Comparison of ENCODE assay signal across 8 cellular contexts in the genomic region with DNA sequence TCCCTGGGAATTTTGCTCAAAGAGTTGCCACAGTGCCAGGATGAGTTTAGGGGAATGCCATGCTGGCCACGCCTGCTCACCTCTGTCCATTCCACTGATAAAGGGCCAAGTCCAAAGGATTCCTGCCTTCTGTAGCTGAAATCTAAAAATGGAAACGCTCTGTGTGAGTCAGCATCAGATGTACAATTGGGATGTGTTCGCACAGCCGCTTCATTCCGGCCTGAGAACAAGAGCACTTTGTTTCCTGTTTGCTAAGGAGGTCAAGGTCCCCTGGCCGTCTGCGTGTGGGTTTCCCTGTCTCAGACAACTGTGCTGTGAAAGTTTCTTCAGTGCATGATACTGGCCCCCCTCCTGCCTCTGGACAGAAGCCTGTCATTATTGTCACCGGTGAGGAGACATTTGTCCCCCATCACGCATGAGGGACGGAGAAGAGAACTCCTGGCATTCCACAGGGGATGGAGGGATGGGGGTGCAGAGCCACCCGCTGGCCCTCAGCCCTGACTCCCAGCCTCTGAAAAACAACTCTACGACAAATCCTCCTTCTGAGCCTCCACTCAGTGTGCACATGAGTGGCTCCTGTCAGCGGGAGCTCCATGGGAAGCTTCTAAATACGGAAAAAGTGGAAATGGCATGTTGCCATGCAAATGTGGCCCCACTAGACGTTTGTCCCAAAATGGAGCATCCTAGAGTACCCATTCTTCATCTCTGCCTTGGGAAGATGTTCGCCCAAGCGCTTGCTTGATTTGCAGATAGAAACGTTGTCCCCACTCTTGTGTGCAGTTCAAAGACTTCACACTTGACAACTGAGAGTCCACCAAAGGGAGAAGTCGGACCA.
DNase-seq lines count a peak whose midpoint lies in the region; ATAC-seq, FAIRE-seq and TF ChIP-seq lines count a peak whose summit lies in the region.
"Had no signal": no experiment of that assay in that cellular context is flagged by ENCODE, and none has a peak within 500 bp of the region (broad histone marks: within the 10 kb centered on the region; RNA-seq: fewer than 3 reads in every experiment).

No MANE protein-coding gene starts in this region.

- no peaks in the 10 kb centered on the region for H4K20me1 ChIP-seq in osteoblast (ENCODE audit: insufficient read depth, low read length)

- H3K4me3 ChIP-seq in SJCRH30 (no peak overlapping the region), fibroblast of mammary gland (ENCODE audit: control insufficient read depth, low read depth, low read length) (no peak overlapping the region), mucosa of descending colon (no peak overlapping the region), osteoblast (ENCODE audit: insufficient read depth, low read length) (no peak overlapping the region)

- H3K79me2 ChIP-seq in osteoblast (ENCODE audit: insufficient read depth, low read length) = no peaks in the 10 kb centered on the region

- DNase-seq in SJCRH30 = peak; percentile 90 to 93
- peak; percentile 36 for DNase-seq in fibroblast of mammary gland (ENCODE audit: low read depth)
- peak; percentile 62 to 75 (median 66) for DNase-seq in mucosa of descending colon
- DNase-seq in urothelium cell line (ENCODE audit: low spot score) = peak; percentile 80
- no peak for DNase-seq in SIG-M5 treated with dmso at 0.1 percent for 504 hours (lab: John Stamatoyannopoulos, UW; ENCODE audit: unreplicated experiment)
- DNase-seq in osteoblast (ENCODE audit: insufficient read length, low spot score, missing footprints) = no peak
- DNase-seq: activated T-cell treated with anti-CD3 and anti-CD28 coated beads, Interleukin-2, amount 50 U/mL, for 1 hour had no signal

- H3K27me3 ChIP-seq in SJCRH30 (no peaks in the 10 kb centered on the region), osteoblast (ENCODE audit: insufficient read depth, low read length) (no peaks in the 10 kb centered on the region)

- peaks cover 16% of the 10 kb centered on the region for H3K4me1 ChIP-seq in SJCRH30
- peaks cover 10% of the 10 kb centered on the region for H3K4me1 ChIP-seq in mucosa of descending colon (ENCODE audit: low read depth)
- H3K4me1 ChIP-seq in osteoblast (ENCODE audit: insufficient read depth, low read length) = no peaks in the 10 kb centered on the region

- FAIRE-seq in urothelium cell line (lab: Jason Lieb, UNC) = peak; percentile 66

- H2AFZ ChIP-seq in osteoblast (ENCODE audit: low read length) = no peak overlapping the region

- intact Hi-C loops in mucosa of descending colon (cut with DNase I, micrococcal nuclease) = no loop called here

- H3K36me3 ChIP-seq in SJCRH30 (no peaks in the 10 kb centered on the region), mucosa of descending colon (ENCODE audit: low read depth) (no peaks in the 10 kb centered on the region), osteoblast (ENCODE audit: insufficient read depth, low read length) (no peaks in the 10 kb centered on the region)

- TF ChIP-seq CTCF in fibroblast of mammary gland (conservative IDR thresholded peaks at IDR 0.05; ENCODE audit: control insufficient read depth, insufficient read depth, low read depth, low read length) (no peak), mucosa of descending colon (IDR thresholded peaks at IDR 0.05) (no peak), osteoblast (IDR thresholded peaks at IDR 0.05; ENCODE audit: extremely low read depth, low read depth, low read length) (no peak)

- H3K27ac ChIP-seq in SJCRH30 (peak overlapping the region; percentile 70), osteoblast (ENCODE audit: low read depth, low read length) (no peak overlapping the region)

- H3K4me2 ChIP-seq in osteoblast (ENCODE audit: insufficient read depth, low read length) = no peak overlapping the region

- H3K9me3 ChIP-seq in SJCRH30 (replicated peaks) (no peaks in the 10 kb centered on the region), mucosa of descending colon (no peaks in the 10 kb centered on the region), osteoblast (ENCODE audit: low read depth, low read length) (no peaks in the 10 kb centered on the region)

- ATAC-seq in mucosa of descending colon (peak; percentile 88), GM19023 (IDR thresholded peaks at IDR 0.05; ENCODE audit: unreplicated experiment) (no peak)

Comparison
In these comparisons a context has a peak if more than half of its experiments do, and no peak if none do; other contexts are left out.
1. DNase-seq: peak in SJCRH30 (2 of 2), fibroblast of mammary gland (single experiment), mucosa of descending colon (3 of 3) and urothelium cell line (single experiment); none in SIG-M5 treated with dmso at 0.1 percent for 504 hours (single experiment) and osteoblast (single experiment).